In the genomic region with DNA sequence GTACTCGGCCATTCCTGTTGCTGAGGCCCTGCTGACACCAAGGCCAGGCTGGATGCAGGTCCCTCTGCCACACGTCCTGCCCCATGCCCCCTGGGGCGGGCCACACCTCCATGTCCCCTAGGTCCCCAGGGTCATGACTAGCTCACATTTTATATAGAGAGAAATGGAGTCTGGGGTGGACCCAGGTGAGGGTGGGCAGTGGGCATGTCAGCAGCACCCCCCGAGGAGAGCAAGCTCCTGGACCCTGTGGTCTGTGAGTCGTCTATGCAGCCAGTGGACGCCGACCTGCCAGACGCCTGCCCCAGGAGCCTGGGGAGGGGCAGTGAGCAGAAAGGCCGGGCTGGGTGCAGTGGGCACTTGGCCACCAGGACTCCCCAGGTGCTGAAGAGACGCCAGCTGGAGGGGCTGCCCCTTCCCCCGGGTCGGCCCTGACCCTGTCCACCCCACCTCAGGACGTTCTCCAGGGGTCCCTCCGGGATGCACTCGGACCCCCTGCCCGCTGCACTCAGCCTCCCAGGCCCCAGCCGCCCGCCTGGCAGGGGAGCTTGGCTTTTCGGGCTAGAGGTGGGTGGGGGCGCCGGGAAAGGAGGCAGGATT, we compare ENCODE assay signal across 1 cellular context.
TF ChIP-seq lines count a peak whose summit lies in the region.

No MANE protein-coding gene starts in this region.

TF ChIP-seq in A549, 52 proteins besides CTCF, POLR2A, EP300 and RAD21 (continued from another document):
- TF ChIP-seq ELK1 (IDR thresholded peaks at IDR 0.05; ENCODE audit: low read depth, low read length) (no peak), JUN (IDR thresholded peaks at IDR 0.05) (no peak), GATA3 (IDR thresholded peaks at IDR 0.05; ENCODE audit: borderline replicate concordance) (no peak), CHD4 (IDR thresholded peaks at IDR 0.05; ENCODE audit: borderline replicate concordance) (no peak), MAZ (IDR thresholded peaks at IDR 0.05; ENCODE audit: borderline replicate concordance, low read depth, low read length) (no peak), PHF8 (IDR thresholded peaks at IDR 0.05; ENCODE audit: borderline replicate concordance, low read depth) (no peak)
- TF ChIP-seq, protein P1, sequence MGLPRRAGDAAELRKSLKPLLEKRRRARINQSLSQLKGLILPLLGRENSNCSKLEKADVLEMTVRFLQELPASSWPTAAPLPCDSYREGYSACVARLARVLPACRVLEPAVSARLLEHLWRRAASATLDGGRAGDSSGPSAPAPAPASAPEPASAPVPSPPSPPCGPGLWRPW (IDR thresholded peaks at IDR 0.05), result no peak
